1 cellular context compared by ENCODE assay signal in the genomic region with DNA sequence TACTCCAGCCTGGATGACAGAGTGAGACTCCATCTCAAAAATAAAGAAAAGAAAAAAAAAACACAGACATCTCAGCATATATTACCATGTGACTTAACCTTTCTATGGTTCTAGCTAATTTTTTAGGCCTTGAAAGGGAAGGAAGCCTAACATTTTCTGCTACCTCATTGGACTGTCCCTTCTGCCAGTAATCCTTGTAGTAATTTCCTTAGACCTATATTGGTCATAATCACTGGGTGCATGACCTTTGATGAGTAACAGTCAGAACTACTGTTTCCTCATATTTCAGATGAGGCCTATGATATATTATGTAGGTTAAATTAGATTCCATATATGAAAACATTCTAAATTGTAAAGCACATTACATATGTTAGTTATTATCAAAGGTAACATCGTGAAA.
TF ChIP-seq lines count a peak whose summit lies in the region.

No MANE protein-coding gene starts in this region.

TF ChIP-seq in K562, 482 proteins besides CTCF, POLR2A, EP300 and RAD21 (continued from another document):
- TF ChIP-seq RERE (CRISPR knock-in tag; IDR thresholded peaks at IDR 0.05; ENCODE audit: borderline replicate concordance) (no peak), FOXA1 (IDR thresholded peaks at IDR 0.05; ENCODE audit: borderline replicate concordance) (no peak), CEBPB (tag; IDR thresholded peaks at IDR 0.05) (no peak), GTF2B (IDR thresholded peaks at IDR 0.05; ENCODE audit: extremely low read depth, insufficient read length) (no peak), L3MBTL2 (IDR thresholded peaks at IDR 0.05) (no peak), ARID3B (CRISPR knock-in tag; IDR thresholded peaks at IDR 0.05; ENCODE audit: borderline replicate concordance) (no peak), ZNF197 (CRISPR knock-in tag; IDR thresholded peaks at IDR 0.05; ENCODE audit: low read depth) (no peak), SP1 (CRISPR knock-in tag; IDR thresholded peaks at IDR 0.05) (no peak), SMARCB1 (IDR thresholded peaks at IDR 0.05; ENCODE audit: insufficient read length, low read depth) (no peak), ZNF444 (CRISPR knock-in tag; IDR thresholded peaks at IDR 0.05) (no peak)
- TF ChIP-seq, protein P1, sequence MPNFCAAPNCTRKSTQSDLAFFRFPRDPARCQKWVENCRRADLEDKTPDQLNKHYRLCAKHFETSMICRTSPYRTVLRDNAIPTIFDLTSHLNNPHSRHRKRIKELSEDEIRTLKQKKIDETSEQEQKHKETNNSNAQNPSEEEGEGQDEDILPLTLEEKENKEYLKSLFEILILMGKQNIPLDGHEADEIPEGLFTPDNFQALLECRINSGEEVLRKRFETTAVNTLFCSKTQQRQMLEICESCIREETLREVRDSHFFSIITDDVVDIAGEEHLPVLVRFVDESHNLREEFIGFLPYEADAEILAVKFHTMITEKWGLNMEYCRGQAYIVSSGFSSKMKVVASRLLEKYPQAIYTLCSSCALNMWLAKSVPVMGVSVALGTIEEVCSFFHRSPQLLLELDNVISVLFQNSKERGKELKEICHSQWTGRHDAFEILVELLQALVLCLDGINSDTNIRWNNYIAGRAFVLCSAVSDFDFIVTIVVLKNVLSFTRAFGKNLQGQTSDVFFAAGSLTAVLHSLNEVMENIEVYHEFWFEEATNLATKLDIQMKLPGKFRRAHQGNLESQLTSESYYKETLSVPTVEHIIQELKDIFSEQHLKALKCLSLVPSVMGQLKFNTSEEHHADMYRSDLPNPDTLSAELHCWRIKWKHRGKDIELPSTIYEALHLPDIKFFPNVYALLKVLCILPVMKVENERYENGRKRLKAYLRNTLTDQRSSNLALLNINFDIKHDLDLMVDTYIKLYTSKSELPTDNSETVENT (CRISPR knock-in tag; IDR thresholded peaks at IDR 0.05), result no peak
